Comparison of ENCODE assay signal across 8 cellular contexts in genomic region chr14:95536036-95536577, GRCh38. TPM values are rescaled to one million over a fixed set of nuclear protein-coding genes. Genes with fewer than 3 reads are reported as not detected.
DNase-seq lines count a peak whose midpoint lies in the region; ATAC-seq and TF ChIP-seq lines count a peak whose summit lies in the region.

No MANE protein-coding gene starts in this region.

- H3F3A ChIP-seq in GM23248 (ENCODE audit: insufficient read depth), result peaks cover 21% of the 10 kb centered on the region; the same call in 1 of the 2 replicates

- DNase-seq in GM23248 (no peak), RWPE1 (ENCODE audit: low spot score) (no peak), fibroblast of lung (ENCODE audit: low read depth in 2 of 2) (no peak), sigmoid colon (no peak), sciatic nerve (ENCODE audit: low spot score) (no peak), NCI-H345 (lab: John Stamatoyannopoulos, UW) (no peak)

- POLR2A ChIA-PET in RWPE1 (lab: Yijun Ruan, JAX; ENCODE audit: low non-redundant PET), result no interaction called here

- no peaks in the 10 kb centered on the region; the same call in 1 of the 2 replicates for H3K36me3 ChIP-seq in GM23248 (ENCODE audit: low read depth)
- H3K36me3 ChIP-seq in fibroblast of lung (ENCODE audit: control insufficient read depth, insufficient read depth, low read length), result no peaks in the 10 kb centered on the region
- H3K36me3 ChIP-seq in sigmoid colon, result no peaks in the 10 kb centered on the region

- H3K79me2 ChIP-seq in GM23248 (ENCODE audit: insufficient read depth), result peaks cover 91% of the 10 kb centered on the region
- H3K79me2 ChIP-seq in fibroblast of lung (ENCODE audit: control insufficient read depth, insufficient read depth, low read length), result peaks cover 80% of the 10 kb centered on the region

- no peak for TF ChIP-seq EP300 in sigmoid colon (IDR thresholded peaks at IDR 0.05)

- in situ Hi-C loops in GM23248 (cut with MboI), result loop anchor here (25.0 kb wide), 1 partner anchor 751 kb away; no protein-coding TSS in a partner anchor

- no peak for TF ChIP-seq POLR2A in sigmoid colon (IDR thresholded peaks at IDR 0.05)

- H2AFZ ChIP-seq in GM23248 (peak overlapping the region; percentile 75), fibroblast of lung (ENCODE audit: low read length) (no peak overlapping the region)

- intact Hi-C loops in sigmoid colon (cut with DNase I) (loop anchor here (10.0 kb wide), 4 partner anchors 381 to 969 kb away; partner anchors contain the start of genes ATG2B, DICER1, GSKIP and PAPOLA), sciatic nerve (cut with DNase I) (no loop called here)

- ATAC-seq in sciatic nerve, result no peak
- ATAC-seq in HG03045 (IDR thresholded peaks at IDR 0.05; ENCODE audit: unreplicated experiment), result no peak
- no peak for ATAC-seq in HG03280 (IDR thresholded peaks at IDR 0.05; ENCODE audit: unreplicated experiment)

- H3K4me2 ChIP-seq in GM23248 (ENCODE audit: unreplicated experiment) (peak overlapping the region; percentile 92), fibroblast of lung (ENCODE audit: extremely low read depth, insufficient read depth, low read length) (peak overlapping the region; percentile 94)

- CTCF ChIA-PET in RWPE1 (lab: Yijun Ruan, JAX), result interaction anchor here (0.7 to 0.8 kb wide), 2 partner anchors 13 to 94 kb away, joined by 3 read pairs; no protein-coding TSS in a partner anchor

- H3K4me1 ChIP-seq in GM23248 (ENCODE audit: insufficient read depth), result peaks cover 40% of the 10 kb centered on the region
- H3K4me1 ChIP-seq in fibroblast of lung (ENCODE audit: control insufficient read depth, extremely low read depth, insufficient read depth, low read length), result peaks cover 7% of the 10 kb centered on the region
- H3K4me1 ChIP-seq in sigmoid colon, result peaks cover 0 to 57% (median 45%) of the 10 kb centered on the region in 4 donors

- WGBS in GM23248 (ENCODE audit: low coverage in 1 of 2, low lambda C conversion rate in 2 of 2, missing lambda C conversion rate in 2 of 2), 2 experiments, result 12 to 20% methylated on average over 4 of the region's 4 CpGs
- WGBS in sigmoid colon, 2 donors, result 13 to 40% methylated on average over 4 of the region's 4 CpGs

- no peaks in the 10 kb centered on the region for H3K27me3 ChIP-seq in GM23248 (replicated peaks; ENCODE audit: insufficient read depth)
- H3K27me3 ChIP-seq in fibroblast of lung (ENCODE audit: control insufficient read depth, insufficient read depth, low read length), result no peaks in the 10 kb centered on the region
- no peaks in the 10 kb centered on the region for H3K27me3 ChIP-seq in sigmoid colon

- no peaks in the 10 kb centered on the region for H3K9me3 ChIP-seq in GM23248 (ENCODE audit: low read depth)
- H3K9me3 ChIP-seq in fibroblast of lung (ENCODE audit: control insufficient read depth, insufficient read depth, low read depth, low read length), result no peaks in the 10 kb centered on the region
- H3K9me3 ChIP-seq in sigmoid colon, result no peaks in the 10 kb centered on the region

- TF ChIP-seq CTCF in RWPE1 (conservative IDR thresholded peaks at IDR 0.05; ENCODE audit: low read depth) (no peak), fibroblast of lung (conservative IDR thresholded peaks at IDR 0.05 in 1 of 2, IDR thresholded peaks at IDR 0.05 in 1 of 2; ENCODE audit: low read depth in 1 of 2, low read length in 2 of 2) (no peak), sigmoid colon (IDR thresholded peaks at IDR 0.05) (no peak)

- peaks cover 15% of the 10 kb centered on the region; the same call in 1 of the 2 replicates for H4K20me1 ChIP-seq in GM23248 (ENCODE audit: insufficient read depth)
- H4K20me1 ChIP-seq in fibroblast of lung (ENCODE audit: control insufficient read depth, extremely low read depth, insufficient read depth, low read length), result no peaks in the 10 kb centered on the region

- H3K9me2 ChIP-seq in GM23248 (ENCODE audit: insufficient read depth), result no peaks in the 10 kb centered on the region

- H3K9ac ChIP-seq in GM23248 (peak overlapping the region; percentile 93), fibroblast of lung (ENCODE audit: insufficient read depth, low read length) (peak overlapping the region; percentile 14)

- peak overlapping the region; percentile 83 for H3K4me3 ChIP-seq in GM23248
- peak overlapping the region; percentile 67 to 93 (median 74) for H3K4me3 ChIP-seq in fibroblast of lung (replicated peaks in 1 of 4; ENCODE audit: control extremely low read depth in 1 of 4, insufficient read depth in 1 of 4, low read depth in 3 of 4, low read length in 4 of 4)
- H3K4me3 ChIP-seq in sigmoid colon, result peak overlapping the region; percentile 85 to 100 (median 94)

- peak overlapping the region; percentile 87 for H3K27ac ChIP-seq in GM23248
- peak overlapping the region; percentile 88 for H3K27ac ChIP-seq in RWPE1
- H3K27ac ChIP-seq in fibroblast of lung (ENCODE audit: insufficient read depth, low read length), result peak overlapping the region; percentile 75
- H3K27ac ChIP-seq in sigmoid colon, result no peak overlapping the region

RNA-seq across cellular contexts. Expression of gene GLRX5, which starts 1.3 kb away (rescaled TPM):
- 38.6 and 46.0 TPM in 2 replicates for total RNA-seq in GM23248 (2014; rRNA removed; shearing (Covaris generic))
- polyA plus RNA-seq in GM23248 (2016; fragmentation: Nextera tagmentation; extraction: Ambion mirVana) (48.7 and 48.9 TPM in 2 replicates), fibroblast of lung (47.6 and 53.5 TPM in 2 replicates), sigmoid colon (10 to 100 TPM; 45.7 to 97.1 (median 76.9) TPM)
- total RNA-seq in fibroblast of lung (28.4 and 28.5 TPM in 2 replicates), sigmoid colon (10 to 100 TPM; 30.5 to 61.4 (median 44.3) TPM), sciatic nerve (25.8 TPM)
- polyA plus RNA-seq in fibroblast of lung (2012), result 38.1 and 43.4 TPM in 2 replicates
- 3.4 and 8.7 TPM in 2 replicates for polyA minus RNA-seq in fibroblast of lung (ENCODE audit: low replicate concordance)

RNA-seq across cellular contexts. Expression of gene SYNE3, which starts 19.7 kb away (rescaled TPM):
- total RNA-seq in GM23248 (2014; rRNA removed; shearing (Covaris generic)), result 3.8 and 4.8 TPM in 2 replicates
- 1.2 TPM in 2 replicates for polyA plus RNA-seq in GM23248 (2016; fragmentation: Nextera tagmentation; extraction: Ambion mirVana)
- 15.9 and 24.1 TPM in 2 replicates for total RNA-seq in fibroblast of lung
- polyA plus RNA-seq in fibroblast of lung, result 4.9 and 8.7 TPM in 2 replicates
- 5.8 and 7.4 TPM in 2 replicates for polyA plus RNA-seq in fibroblast of lung (2012)
- 15.2 and 31.5 TPM in 2 replicates for polyA minus RNA-seq in fibroblast of lung (ENCODE audit: low replicate concordance)
- 10 to 100 TPM in 2 of 4 donors, 1 to 10 TPM in 2; 5.6 to 11.8 (median 9.9) TPM for total RNA-seq in sigmoid colon
- polyA plus RNA-seq in sigmoid colon, result 1 to 10 TPM in 2 of 3 donors, under 1 TPM in 1; 0.69 to 6.3 (median 1.8) TPM
- 75.3 TPM for total RNA-seq in sciatic nerve

Comparison
In these comparisons a context has a peak if more than half of its experiments do, and no peak if none do; other contexts are left out.
1. H3K27ac ChIP-seq: peak in GM23248 (single experiment), RWPE1 (single experiment) and fibroblast of lung (single experiment); none in sigmoid colon (0 of 4).
2. Peak in every context shown above with its lines, with median percentiles within 50 percentile points of each other: H3K4me3 ChIP-seq.